In the genomic region with DNA sequence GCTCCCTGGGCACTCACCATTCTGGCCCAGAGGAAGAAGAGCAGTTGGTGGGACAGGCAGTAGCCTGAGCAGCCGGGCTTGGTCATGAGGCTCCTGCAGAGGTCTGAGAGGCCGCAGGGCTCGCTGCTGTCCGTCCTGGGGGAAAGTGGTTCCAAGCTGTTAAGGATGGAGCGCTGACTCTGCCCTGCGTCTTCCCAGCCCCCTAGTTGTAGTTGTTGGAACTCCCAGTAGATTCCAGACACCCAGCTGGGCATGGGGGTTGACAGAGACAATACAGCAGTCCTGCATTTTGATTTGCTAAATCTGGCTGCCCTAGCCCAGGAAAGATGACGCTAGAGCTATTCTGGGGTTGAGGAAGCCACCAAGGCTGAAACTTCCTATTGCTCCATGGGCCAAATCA, we compare ENCODE assay signal across 15 cellular contexts. TPM values are rescaled to one million over a fixed set of nuclear protein-coding genes. Genes with fewer than 3 reads are reported as not detected.
DNase-seq lines count a peak whose midpoint lies in the region; ATAC-seq, FAIRE-seq and TF ChIP-seq lines count a peak whose summit lies in the region.
"Had no signal": no experiment of that assay in that cellular context is flagged by ENCODE, and none has a peak within 500 bp of the region (broad histone marks: within the 10 kb centered on the region; RNA-seq: fewer than 3 reads in every experiment).

No MANE protein-coding gene starts in this region.

- no TSS peak for BruUV-seq in K562 (replicated peaks; lab: Mats Ljungman, UMichigan)

- POLR2A ChIA-PET in HEK293 (lab: Yijun Ruan, JAX) (no interaction called here), K562 (lab: Yijun Ruan, JAX) (interaction anchor here (0.6 to 0.7 kb wide), 2 partner anchors 16 to 1624 kb away, joined by 3 read pairs; no protein-coding TSS in a partner anchor)

- DNase-seq in BE2C (peak; percentile 46), K562 (ENCODE audit: extremely low read depth in 1 of 4, low spot score in 3 of 4) (peak in 2 of 4 experiments; percentile 31), lung microvascular endothelial cell (ENCODE audit: low read depth in 2 of 2) (peak; percentile 34 to 67), hepatocyte (ENCODE audit: low spot score) (no peak), NCI-H2107 (lab: John Stamatoyannopoulos, UW) (no peak), NCI-H2196 (lab: John Stamatoyannopoulos, UW; ENCODE audit: unreplicated experiment) (no peak), esophagus muscularis mucosa (ENCODE audit: extremely low spot score) (no peak)
- DNase-seq: activated CD4-positive, CD25-positive, alpha-beta regulatory T cell treated with anti-CD3 and anti-CD28 coated beads, Interleukin-2, amount 50 U/mL, for 72 hours; cerebellar nuclear complex; DMS79; NCI-H2171 had no signal

- H3K9me1 ChIP-seq in K562 (ENCODE audit: control insufficient read depth, insufficient read depth, low read length), result no peaks in the 10 kb centered on the region

- TF ChIP-seq POLR2A in K562 (conservative IDR thresholded peaks at IDR 0.05) (no peak), esophagus muscularis mucosa (IDR thresholded peaks at IDR 0.05; ENCODE audit: low read depth) (no peak)

- H3K27me3 ChIP-seq in BE2C (peaks cover 23% of the 10 kb centered on the region), K562 (ENCODE audit: control insufficient read depth in 2 of 2, insufficient read depth in 2 of 2, low read length in 2 of 2) (peaks cover 25 to 65% of the 10 kb centered on the region in 2 experiments), hepatocyte (no peaks in the 10 kb centered on the region), esophagus muscularis mucosa (peaks cover 0 to 13% (median 2%) of the 10 kb centered on the region in 4 donors)
- H3K27me3 ChIP-seq: SJCRH30 had no signal

- CTCF ChIA-PET in HEK293 (lab: Yijun Ruan, JAX) (interaction anchor here (1.1 to 3.2 kb wide), 3 partner anchors 14 to 34 kb away, joined by 3 to 12 read pairs (median 7); no protein-coding TSS in a partner anchor), K562 (lab: Yijun Ruan, JAX; ENCODE audit: low intra/inter-chr PET ratio) (no interaction called here)

- H3K9me3 ChIP-seq in BE2C, result no peaks in the 10 kb centered on the region; the same call in 1 of the 2 replicates
- no peaks in the 10 kb centered on the region for H3K9me3 ChIP-seq in HEK293 (ENCODE audit: control insufficient read depth, insufficient read depth, low read depth, low read length)
- H3K9me3 ChIP-seq in K562 (replicated peaks; ENCODE audit: control insufficient read depth, insufficient read depth, low read depth, low read length), result no peaks in the 10 kb centered on the region
- H3K9me3 ChIP-seq in hepatocyte (ENCODE audit: low read depth), result no peaks in the 10 kb centered on the region
- H3K9me3 ChIP-seq in esophagus muscularis mucosa, result no peaks in the 10 kb centered on the region
- H3K9me3 ChIP-seq: SJCRH30 had no signal

- H3K27ac ChIP-seq in HEK293 (ENCODE audit: extremely low read depth, low read depth, low read length) (no peak overlapping the region), K562 (ENCODE audit: extremely low read depth, low read depth, low read length) (no peak overlapping the region), hepatocyte (no peak overlapping the region), esophagus muscularis mucosa (replicated peaks in 1 of 4) (no peak overlapping the region)
- H3K27ac ChIP-seq: SJCRH30 had no signal

- H3K4me1 ChIP-seq in BE2C, result no peaks in the 10 kb centered on the region
- H3K4me1 ChIP-seq in HEK293 (ENCODE audit: control insufficient read depth, insufficient read depth, low read length), result no peaks in the 10 kb centered on the region
- H3K4me1 ChIP-seq in K562 (replicated peaks in 1 of 2; ENCODE audit: control insufficient read depth in 2 of 2, insufficient read depth in 2 of 2, low read length in 2 of 2), result no peaks in the 10 kb centered on the region
- H3K4me1 ChIP-seq in hepatocyte (ENCODE audit: insufficient read depth), result no peaks in the 10 kb centered on the region
- H3K4me1 ChIP-seq in esophagus muscularis mucosa, result no peaks in the 10 kb centered on the region
- H3K4me1 ChIP-seq: SJCRH30 had no signal

- peak; percentile 44 for ATAC-seq in K562

- TF ChIP-seq EP300 in K562 (IDR thresholded peaks at IDR 0.05; ENCODE audit: low read length) (no peak), esophagus muscularis mucosa (IDR thresholded peaks at IDR 0.05) (no peak)

- 0 out of 2 replicates have a peak, but pooled peaks cover 4% of the 10 kb centered on the region for H4K20me1 ChIP-seq in K562 (replicated peaks; ENCODE audit: control insufficient read depth, insufficient read depth, low read length)
- H4K20me1 ChIP-seq in hepatocyte (ENCODE audit: insufficient read depth, poor library complexity, severe bottlenecking), result no peaks in the 10 kb centered on the region

- H3K4me2 ChIP-seq in K562 (ENCODE audit: insufficient read depth, low read length) (no peak overlapping the region), hepatocyte (no peak overlapping the region)

- FAIRE-seq in K562 (lab: Jason Lieb, UNC), result no peak
- FAIRE-seq: urothelium cell line had no signal

- H2AFZ ChIP-seq in K562 (ENCODE audit: low read depth, low read length) (no peak overlapping the region), hepatocyte (no peak overlapping the region)

- no peaks in the 10 kb centered on the region for H3K36me3 ChIP-seq in BE2C
- no peaks in the 10 kb centered on the region for H3K36me3 ChIP-seq in HEK293 (ENCODE audit: control insufficient read depth in 2 of 2, insufficient read depth in 1 of 2, low read length in 2 of 2)
- no peaks in the 10 kb centered on the region for H3K36me3 ChIP-seq in K562 (ENCODE audit: control insufficient read depth, insufficient read depth, low read length)
- H3K36me3 ChIP-seq in hepatocyte (replicated peaks; ENCODE audit: insufficient read depth, low read depth), result no peaks in the 10 kb centered on the region
- H3K36me3 ChIP-seq in esophagus muscularis mucosa, result peaks cover 0 to 4% (median 0%) of the 10 kb centered on the region in 4 donors
- H3K36me3 ChIP-seq: SJCRH30 had no signal

- H3K4me3 ChIP-seq in BE2C (ENCODE audit: low read depth, low read length), result no peak overlapping the region
- H3K4me3 ChIP-seq in HEK293 (ENCODE audit: low read depth, low read length), result no peak overlapping the region
- no peak overlapping the region for H3K4me3 ChIP-seq in K562
- H3K4me3 ChIP-seq in hepatocyte, result no peak overlapping the region
- H3K4me3 ChIP-seq in esophagus muscularis mucosa, result no peak overlapping the region
- H3K4me3 ChIP-seq: SJCRH30 had no signal

- H3K9me2 ChIP-seq in hepatocyte (replicated peaks; ENCODE audit: insufficient read depth), result no peaks in the 10 kb centered on the region

- in situ Hi-C loops in K562 (cut with MboI), result no loop called here

- TF ChIP-seq RAD21 in K562 (CRISPR knock-in tag; conservative IDR thresholded peaks at IDR 0.05 in 1 of 2, IDR thresholded peaks at IDR 0.05 in 1 of 2), result no peak

- 0% methylated on average over 7 of the region's 7 CpGs for WGBS in K562 (ENCODE audit: insufficient coverage, low coverage, missing lambda C conversion rate)
- 28% methylated on average over 7 of the region's 7 CpGs for WGBS in hepatocyte (ENCODE audit: low lambda C conversion rate, missing lambda C conversion rate)
- 22% methylated on average over 1 of the region's 7 CpGs for WGBS in esophagus muscularis mucosa

- peak; percentile 54 for TF ChIP-seq CTCF in BE2C (IDR thresholded peaks at IDR 0.05; ENCODE audit: low read depth, low read length)
- TF ChIP-seq CTCF in HEK293 (tag by site-specific recombination; IDR thresholded peaks at IDR 0.05), result no peak
- peak; percentile 18 to 26 (median 25); a peak in 3 of 6 replicates for TF ChIP-seq CTCF in K562 (IDR thresholded peaks at IDR 0.05 in 2 of 3, conservative IDR thresholded peaks at IDR 0.05 in 1 of 3; ENCODE audit: insufficient read depth in 2 of 3, low read depth in 1 of 3, low read length in 3 of 3)
- no peak for TF ChIP-seq CTCF in hepatocyte (IDR thresholded peaks at IDR 0.05; ENCODE audit: poor library complexity)
- no peak for TF ChIP-seq CTCF in esophagus muscularis mucosa (IDR thresholded peaks at IDR 0.05)

- intact Hi-C loops in K562 (cut with micrococcal nuclease) (no loop called here), esophagus muscularis mucosa (cut with DNase I) (no loop called here)

- no peak overlapping the region for H3K9ac ChIP-seq in K562 (ENCODE audit: insufficient read depth in 1 of 2, low read depth in 2 of 2, low read length in 2 of 2)

- H3K79me2 ChIP-seq in K562 (ENCODE audit: control insufficient read depth, insufficient read depth, low read length) (no peaks in the 10 kb centered on the region), hepatocyte (no peaks in the 10 kb centered on the region)

RNA-seq across cellular contexts. Expression of a gene that starts 7.3 kb away (rescaled TPM):
- polyA plus RNA-seq in BE2C (2012; ENCODE audit: insufficient read depth, insufficient read length, low read depth), result not detected
- total RNA-seq in K562 (2011; cell fraction: chromatin; rRNA removed; ENCODE audit: low replicate concordance), result not detected in 2 replicates
- not detected in 2 replicates for total RNA-seq in K562 (2011; cell fraction: nucleolus; rRNA removed)
- total RNA-seq in K562 (2011; cell fraction: nucleoplasm; rRNA removed), result not detected in 2 replicates
- total RNA-seq in K562 (2014; rRNA removed) (not detected in 2 replicates), K562 (2014; rRNA removed; fragmentation: Illumina TruSeq; extraction: Trizol) (not detected in 2 replicates), K562 (2015; rRNA removed; fragmentation: Illumina TruSeq; extraction: Trizol) (not detected in 2 replicates), K562 (2021) (not detected in 2 replicates), lung microvascular endothelial cell (not detected in 2 replicates), hepatocyte (1.1 and 4.5 TPM in 2 replicates), esophagus muscularis mucosa (1 to 10 TPM; 1.5 to 2.1 (median 1.9) TPM)
- polyA plus RNA-seq in K562 (2011; rRNA removed) (not detected in 2 replicates), K562 (2014; fragmentation: Illumina TruSeq; extraction: Trizol) (not detected in 2 replicates), K562 (2014; fragmentation: Nextera tagmentation; extraction: Ambion mirVana) (not detected), K562 (2014; rRNA removed) (not detected in 2 replicates), hepatocyte (2.0 and 3.8 TPM in 2 replicates)
- not detected in 2 replicates for polyA plus RNA-seq in K562 (2011; cell fraction: cytosol; rRNA removed)
- polyA plus RNA-seq in K562 (2011; cell fraction: nucleus; rRNA removed), result not detected in 2 replicates
- polyA plus RNA-seq in K562 (2012), result not detected in 2 replicates
- not detected in 2 replicates for polyA minus RNA-seq in K562 (2011; rRNA and poly(A)+ RNA removed)
- polyA minus RNA-seq in K562 (2011; cell fraction: cytosol; rRNA and poly(A)+ RNA removed), result not detected in 2 replicates
- polyA minus RNA-seq in K562 (2011; cell fraction: nucleus; rRNA and poly(A)+ RNA removed), result not detected in 2 replicates
- total RNA-seq: activated T-helper 1 cell treated with anti-CD3 and anti-CD28 coated beads, Interleukin-12 subunit alpha, Interleukin-12 subunit beta, Interleukin-2, Interleukin-4 antibody, amounts not matched to agents 30 ng/mL and 10 ng/mL and 1 ng/mL, durations not matched to agents 14 hours and 24 hours and 36 hours; SJCRH30 had no signal

RNA-seq across cellular contexts. Expression of a gene that starts 13.2 kb away (rescaled TPM):
- 22.8 TPM for polyA plus RNA-seq in BE2C (2012; ENCODE audit: insufficient read depth, insufficient read length, low read depth)
- total RNA-seq in K562 (2011; cell fraction: chromatin; rRNA removed; ENCODE audit: low replicate concordance), result 31.7 and 67.7 TPM in 2 replicates
- total RNA-seq in K562 (2011; cell fraction: nucleolus; rRNA removed), result 75.3 and 79.9 TPM in 2 replicates
- 52.8 and 55.5 TPM in 2 replicates for total RNA-seq in K562 (2011; cell fraction: nucleoplasm; rRNA removed)
- 18.9 and 23.8 TPM in 2 replicates for total RNA-seq in K562 (2014; rRNA removed)
- total RNA-seq in K562 (2014; rRNA removed; fragmentation: Illumina TruSeq; extraction: Trizol), result 10.7 and 12.3 TPM in 2 replicates
- total RNA-seq in K562 (2015; rRNA removed; fragmentation: Illumina TruSeq; extraction: Trizol), result 14.6 and 17.8 TPM in 2 replicates
- total RNA-seq in K562 (2021), result 20.8 and 26.4 TPM in 2 replicates
- polyA plus RNA-seq in K562 (2011; rRNA removed), result 15.0 and 19.9 TPM in 2 replicates
- 17.8 and 33.7 TPM in 2 replicates for polyA plus RNA-seq in K562 (2011; cell fraction: cytosol; rRNA removed)
- 19.2 and 25.1 TPM in 2 replicates for polyA plus RNA-seq in K562 (2011; cell fraction: nucleus; rRNA removed)
- polyA plus RNA-seq in K562 (2012), result 15.1 and 16.1 TPM in 2 replicates
- polyA plus RNA-seq in K562 (2014; fragmentation: Illumina TruSeq; extraction: Trizol), result 18.3 and 19.0 TPM in 2 replicates
- polyA plus RNA-seq in K562 (2014; fragmentation: Nextera tagmentation; extraction: Ambion mirVana), result 1 to 10 TPM; 1.1 to 2.8 TPM
- polyA plus RNA-seq in K562 (2014; rRNA removed), result 18.3 and 18.8 TPM in 2 replicates
- 16.8 and 31.2 TPM in 2 replicates for polyA minus RNA-seq in K562 (2011; rRNA and poly(A)+ RNA removed)
- polyA minus RNA-seq in K562 (2011; cell fraction: cytosol; rRNA and poly(A)+ RNA removed), result 9.7 and 14.6 TPM in 2 replicates
- polyA minus RNA-seq in K562 (2011; cell fraction: nucleus; rRNA and poly(A)+ RNA removed), result 13.5 and 16.3 TPM in 2 replicates
- total RNA-seq in lung microvascular endothelial cell, result 22.2 and 31.2 TPM in 2 replicates
- total RNA-seq in hepatocyte, result 37.9 and 63.6 TPM in 2 replicates
- 45.5 and 51.9 TPM in 2 replicates for polyA plus RNA-seq in hepatocyte
- total RNA-seq in esophagus muscularis mucosa, result 10 to 100 TPM; 10.4 to 15.9 (median 12.2) TPM

RNA-seq across cellular contexts. Expression of a gene that starts 24.7 kb away (rescaled TPM):
- polyA plus RNA-seq in BE2C (2012; ENCODE audit: insufficient read depth, insufficient read length, low read depth), result 7.0 TPM
- total RNA-seq in K562 (2011; cell fraction: chromatin; rRNA removed; ENCODE audit: low replicate concordance), result 9.5 and 17.8 TPM in 2 replicates
- total RNA-seq in K562 (2011; cell fraction: nucleolus; rRNA removed), result 19.6 and 28.9 TPM in 2 replicates
- 16.7 and 17.6 TPM in 2 replicates for total RNA-seq in K562 (2011; cell fraction: nucleoplasm; rRNA removed)
- 12.5 and 12.7 TPM in 2 replicates for total RNA-seq in K562 (2014; rRNA removed)
- 3.0 and 3.8 TPM in 2 replicates for total RNA-seq in K562 (2014; rRNA removed; fragmentation: Illumina TruSeq; extraction: Trizol)
- 6.9 and 7.2 TPM in 2 replicates for total RNA-seq in K562 (2015; rRNA removed; fragmentation: Illumina TruSeq; extraction: Trizol)
- total RNA-seq in K562 (2021), result 11.9 and 12.8 TPM in 2 replicates
- polyA plus RNA-seq in K562 (2011; rRNA removed), result 3.8 and 4.5 TPM in 2 replicates
- polyA plus RNA-seq in K562 (2011; cell fraction: cytosol; rRNA removed), result 6.3 and 14.1 TPM in 2 replicates
- 11.2 and 19.4 TPM in 2 replicates for polyA plus RNA-seq in K562 (2011; cell fraction: nucleus; rRNA removed)
- polyA plus RNA-seq in K562 (2012), result 6.5 and 8.8 TPM in 2 replicates
- polyA plus RNA-seq in K562 (2014; fragmentation: Illumina TruSeq; extraction: Trizol), result 4.6 and 8.6 TPM in 2 replicates
- under 1 TPM; 0.15 to 0.53 TPM for polyA plus RNA-seq in K562 (2014; fragmentation: Nextera tagmentation; extraction: Ambion mirVana)
- 11.1 and 12.7 TPM in 2 replicates for polyA plus RNA-seq in K562 (2014; rRNA removed)
- 2.8 and 5.7 TPM in 2 replicates for polyA minus RNA-seq in K562 (2011; rRNA and poly(A)+ RNA removed)
- 5.6 and 6.1 TPM in 2 replicates for polyA minus RNA-seq in K562 (2011; cell fraction: cytosol; rRNA and poly(A)+ RNA removed)
- polyA minus RNA-seq in K562 (2011; cell fraction: nucleus; rRNA and poly(A)+ RNA removed), result 7.6 and 9.0 TPM in 2 replicates
- 11.1 and 14.3 TPM in 2 replicates for total RNA-seq in lung microvascular endothelial cell
- 30.5 and 32.2 TPM in 2 replicates for total RNA-seq in hepatocyte
- polyA plus RNA-seq in hepatocyte, result 33.7 and 35.7 TPM in 2 replicates
- 10 to 100 TPM; 15.4 to 24.1 (median 21.1) TPM for total RNA-seq in esophagus muscularis mucosa

RNA-seq across cellular contexts. Expression of a gene that starts 39.1 kb away (rescaled TPM):
- polyA plus RNA-seq in BE2C (2012; ENCODE audit: insufficient read depth, insufficient read length, low read depth), result 30.6 TPM
- total RNA-seq in K562 (2011; cell fraction: chromatin; rRNA removed; ENCODE audit: low replicate concordance), result 7.8 and 18.5 TPM in 2 replicates
- total RNA-seq in K562 (2011; cell fraction: nucleolus; rRNA removed), result 14.2 and 21.7 TPM in 2 replicates
- 11.4 and 11.5 TPM in 2 replicates for total RNA-seq in K562 (2011; cell fraction: nucleoplasm; rRNA removed)
- total RNA-seq in K562 (2014; rRNA removed) (19.5 and 26.2 TPM in 2 replicates), K562 (2014; rRNA removed; fragmentation: Illumina TruSeq; extraction: Trizol) (10.3 and 10.4 TPM in 2 replicates), K562 (2015; rRNA removed; fragmentation: Illumina TruSeq; extraction: Trizol) (12.8 and 13.8 TPM in 2 replicates), K562 (2021) (22.7 and 25.3 TPM in 2 replicates), lung microvascular endothelial cell (5.7 and 8.7 TPM in 2 replicates), hepatocyte (5.8 and 16.5 TPM in 2 replicates), esophagus muscularis mucosa (10 to 100 TPM in 3 of 4 donors, 1 to 10 TPM in 1; 10.0 to 15.6 (median 13.7) TPM)
- polyA plus RNA-seq in K562 (2011; rRNA removed) (7.8 and 8.4 TPM in 2 replicates), K562 (2014; fragmentation: Illumina TruSeq; extraction: Trizol) (15.6 and 16.5 TPM in 2 replicates), K562 (2014; fragmentation: Nextera tagmentation; extraction: Ambion mirVana) (1 to 10 TPM; 4.2 to 8.9 TPM), K562 (2014; rRNA removed) (13.3 and 19.1 TPM in 2 replicates), hepatocyte (16.1 and 16.7 TPM in 2 replicates)
- 7.0 and 26.1 TPM in 2 replicates for polyA plus RNA-seq in K562 (2011; cell fraction: cytosol; rRNA removed)
- polyA plus RNA-seq in K562 (2011; cell fraction: nucleus; rRNA removed), result 9.8 and 25.4 TPM in 2 replicates
- 11.7 and 17.5 TPM in 2 replicates for polyA plus RNA-seq in K562 (2012)
- polyA minus RNA-seq in K562 (2011; rRNA and poly(A)+ RNA removed), result 3.6 and 7.5 TPM in 2 replicates
- 9.0 TPM in 2 replicates for polyA minus RNA-seq in K562 (2011; cell fraction: cytosol; rRNA and poly(A)+ RNA removed)
- polyA minus RNA-seq in K562 (2011; cell fraction: nucleus; rRNA and poly(A)+ RNA removed), result 10.0 and 11.4 TPM in 2 replicates

Comparison
In these comparisons a context has a peak if more than half of its experiments do, and no peak if none do; other contexts are left out.
1. DNase-seq: peak in BE2C (single experiment) and lung microvascular endothelial cell (2 of 2); none in hepatocyte (single experiment), NCI-H2107 (single experiment), NCI-H2196 (single experiment) and esophagus muscularis mucosa (single experiment).
2. CTCF ChIP-seq: peak in BE2C (single experiment) and K562 (3 of 3); none in HEK293 (single experiment), hepatocyte (single experiment) and esophagus muscularis mucosa (0 of 3).